ENCODE assay signal across 1 cellular context in genomic region chr15:63501256-63502089, GRCh38.
A peak's percentile ranks its signal among the peaks of the same experiment; 100 is the strongest.
TF ChIP-seq lines count a peak whose summit lies in the region.

No MANE protein-coding gene starts in this region.

TF ChIP-seq in HepG2, 621 proteins besides CTCF, POLR2A, EP300 and RAD21 (continued from another document):
- no peak for TF ChIP-seq ZBTB43 (CRISPR knock-in tag; conservative IDR thresholded peaks at IDR 0.05)
- no peak for TF ChIP-seq KLF11 (CRISPR knock-in tag; IDR thresholded peaks at IDR 0.05)
- TF ChIP-seq ATF3 (CRISPR knock-in tag; IDR thresholded peaks at IDR 0.05) = no peak
- no peak; the same call in 1 of the 2 replicates for TF ChIP-seq ZNF788 (CRISPR knock-in tag; IDR thresholded peaks at IDR 0.05; ENCODE audit: borderline replicate concordance)
- TF ChIP-seq ZNF879 (CRISPR knock-in tag; IDR thresholded peaks at IDR 0.05) = no peak
- no peak for TF ChIP-seq SNAPC2 (CRISPR knock-in tag; IDR thresholded peaks at IDR 0.05)
- no peak for TF ChIP-seq SP140L (CRISPR knock-in tag; IDR thresholded peaks at IDR 0.05; ENCODE audit: borderline replicate concordance)
- TF ChIP-seq ZNF33B (CRISPR knock-in tag; IDR thresholded peaks at IDR 0.05) = no peak
- no peak for TF ChIP-seq ZSCAN29 (CRISPR knock-in tag; conservative IDR thresholded peaks at IDR 0.05)
- TF ChIP-seq RXRB (CRISPR knock-in tag; IDR thresholded peaks at IDR 0.05; ENCODE audit: borderline replicate concordance) = peak; percentile 13; the same call in 1 of the 2 replicates
- no peak for TF ChIP-seq ZNF800 (CRISPR knock-in tag; IDR thresholded peaks at IDR 0.05)
- TF ChIP-seq ZBTB7B (CRISPR knock-in tag; IDR thresholded peaks at IDR 0.05) = no peak
- TF ChIP-seq HMG20B (CRISPR knock-in tag; conservative IDR thresholded peaks at IDR 0.05) = no peak
- no peak for TF ChIP-seq ATF5 (CRISPR knock-in tag; IDR thresholded peaks at IDR 0.05; ENCODE audit: low read depth)
- peak; percentile 15; the same call in 1 of the 2 replicates for TF ChIP-seq MAZ (IDR thresholded peaks at IDR 0.05; ENCODE audit: borderline replicate concordance, low read depth, low read length)
- 0 out of 2 replicates have a peak, but pooled peaks have one; percentile 48 for TF ChIP-seq MAZ (CRISPR knock-in tag; IDR thresholded peaks at IDR 0.05; ENCODE audit: low read depth)
- no peak for TF ChIP-seq ZBTB25 (CRISPR knock-in tag; IDR thresholded peaks at IDR 0.05)
- no peak for TF ChIP-seq ZNF678 (CRISPR knock-in tag; IDR thresholded peaks at IDR 0.05)
- no peak for TF ChIP-seq ZNF143 (CRISPR knock-in tag; IDR thresholded peaks at IDR 0.05)
